Comparison of ENCODE assay signal across 8 cellular contexts in genomic region chr5:127564002-127564769, GRCh38. TPM values are rescaled to one million over a fixed set of nuclear protein-coding genes. Genes with fewer than 3 reads are reported as not detected.
DNase-seq lines count a peak whose midpoint lies in the region; ATAC-seq and TF ChIP-seq lines count a peak whose summit lies in the region.

No MANE protein-coding gene starts in this region.

- H3K4me3 ChIP-seq in CD8-positive, alpha-beta memory T cell (ENCODE audit: low read length) = no peak overlapping the region
- no peak overlapping the region for H3K4me3 ChIP-seq in esophagus squamous epithelium

- no peaks in the 10 kb centered on the region for H3K36me3 Mint-ChIP-seq in CD8-positive, alpha-beta memory T cell
- no peaks in the 10 kb centered on the region for H3K36me3 Mint-ChIP-seq in activated CD4-positive, alpha-beta T cell treated with anti-CD3 and anti-CD28 coated beads for 36 hours (ENCODE audit: low read depth)
- peaks cover 4% of the 10 kb centered on the region for H3K36me3 Mint-ChIP-seq in nephron progenitor cell (ENCODE audit: low read depth)

- POLR2A ChIA-PET in CD8-positive, alpha-beta memory T cell (lab: Charles Lee) = interaction anchor here (0.6 kb wide), 1 partner anchor 518 kb away, joined by 4 read pairs; no protein-coding TSS in a partner anchor
- POLR2A ChIA-PET in activated CD4-positive, alpha-beta T cell treated with anti-CD3 and anti-CD28 coated beads for 36 hours (lab: Charles Lee) = no interaction called here

- intact Hi-C loops in activated CD4-positive, alpha-beta T cell treated with anti-CD3 and anti-CD28 coated beads for 36 hours (cut with DNase I, micrococcal nuclease) = loop anchor here (1.0 to 10.0 kb wide), 6 partner anchors 191 to 1281 kb away; no protein-coding TSS in a partner anchor
- intact Hi-C loops in esophagus squamous epithelium (cut with DNase I) = loop anchor here (5.0 kb wide), 1 partner anchor 638 kb away; no protein-coding TSS in a partner anchor

- WGBS in esophagus squamous epithelium, 2 donors = 50% methylated on average over 2 of the region's 2 CpGs

- ATAC-seq in GM18909 (IDR thresholded peaks at IDR 0.05; ENCODE audit: poor library complexity, unreplicated experiment) = peak; percentile 39
- ATAC-seq in HG03135 (IDR thresholded peaks at IDR 0.05; ENCODE audit: unreplicated experiment) = peak; percentile 36
- ATAC-seq in activated CD4-positive, alpha-beta T cell treated with anti-CD3 and anti-CD28 coated beads for 36 hours = peak; percentile 82

- no peaks in the 10 kb centered on the region for H3K27me3 ChIP-seq in CD8-positive, alpha-beta memory T cell (ENCODE audit: insufficient read depth, low read length, poor library complexity, severe bottlenecking)
- H3K27me3 ChIP-seq in esophagus squamous epithelium = peaks cover 0 to 2% (median 0%) of the 10 kb centered on the region in 4 donors

- peaks cover 7 to 17% (median 14%) of the 10 kb centered on the region in 3 donors for H3K4me1 Mint-ChIP-seq in CD8-positive, alpha-beta memory T cell
- peaks cover 8% of the 10 kb centered on the region for H3K4me1 Mint-ChIP-seq in activated CD4-positive, alpha-beta T cell treated with anti-CD3 and anti-CD28 coated beads for 36 hours
- H3K4me1 Mint-ChIP-seq in nephron progenitor cell = peaks cover 5% of the 10 kb centered on the region

- no peaks in the 10 kb centered on the region for H3K9me3 Mint-ChIP-seq in CD8-positive, alpha-beta memory T cell
- no peaks in the 10 kb centered on the region for H3K9me3 Mint-ChIP-seq in activated CD4-positive, alpha-beta T cell treated with anti-CD3 and anti-CD28 coated beads for 36 hours (ENCODE audit: low read depth)
- H3K9me3 Mint-ChIP-seq in nephron progenitor cell = peaks cover 8% of the 10 kb centered on the region

- no peak overlapping the region for H3K4me3 Mint-ChIP-seq in CD8-positive, alpha-beta memory T cell
- H3K4me3 Mint-ChIP-seq in activated CD4-positive, alpha-beta T cell treated with anti-CD3 and anti-CD28 coated beads for 36 hours = no peak overlapping the region
- H3K4me3 Mint-ChIP-seq in nephron progenitor cell = no peak overlapping the region

- TF ChIP-seq POLR2A in esophagus squamous epithelium (IDR thresholded peaks at IDR 0.05) = no peak

- no peaks in the 10 kb centered on the region for H3K4me1 ChIP-seq in CD8-positive, alpha-beta memory T cell (ENCODE audit: insufficient read depth, low read length)
- peaks cover 0 to 16% (median 0%) of the 10 kb centered on the region in 3 donors for H3K4me1 ChIP-seq in esophagus squamous epithelium

- no peaks in the 10 kb centered on the region for H3K9me3 ChIP-seq in CD8-positive, alpha-beta memory T cell (ENCODE audit: low read length)
- no peaks in the 10 kb centered on the region for H3K9me3 ChIP-seq in esophagus squamous epithelium

- H3K27me3 Mint-ChIP-seq in CD8-positive, alpha-beta memory T cell = peaks cover 3 to 13% of the 10 kb centered on the region in 2 donors
- H3K27me3 Mint-ChIP-seq in activated CD4-positive, alpha-beta T cell treated with anti-CD3 and anti-CD28 coated beads for 36 hours = peaks cover 19% of the 10 kb centered on the region
- no peaks in the 10 kb centered on the region for H3K27me3 Mint-ChIP-seq in nephron progenitor cell (ENCODE audit: low read depth, poor library complexity)

- DNase-seq in CD8-positive, alpha-beta memory T cell = peak; percentile 11 to 54 (median 43)
- peak; percentile 33 for DNase-seq in NCI-H345 treated with DMSO at 0.1 percent for 48 hours (lab: John Stamatoyannopoulos, UW; ENCODE audit: unreplicated experiment)
- peak; percentile 73 for DNase-seq in activated CD4-positive, alpha-beta T cell treated with anti-CD3 and anti-CD28 coated beads for 36 hours
- DNase-seq in esophagus squamous epithelium (lab: John Stamatoyannopoulos, UW) = no peak
- peak; percentile 52 for DNase-seq in nephron progenitor cell
- DNase-seq in ureter (ENCODE audit: low spot score) = peak; percentile 51

- peak overlapping the region in 1 of 8 donors; percentile 21 for H3K27ac Mint-ChIP-seq in CD8-positive, alpha-beta memory T cell
- H3K27ac Mint-ChIP-seq in activated CD4-positive, alpha-beta T cell treated with anti-CD3 and anti-CD28 coated beads for 36 hours = no peak overlapping the region
- no peak overlapping the region for H3K27ac Mint-ChIP-seq in nephron progenitor cell

- H3K27ac ChIP-seq in CD8-positive, alpha-beta memory T cell (ENCODE audit: low read depth, low read length) = no peak overlapping the region
- no peak overlapping the region for H3K27ac ChIP-seq in esophagus squamous epithelium

- TF ChIP-seq CTCF in esophagus squamous epithelium (IDR thresholded peaks at IDR 0.05) (peak; percentile 34 to 78 (median 61)), nephron progenitor cell (IDR thresholded peaks at IDR 0.05) (peak; percentile 72)

- no peaks in the 10 kb centered on the region for H3K36me3 ChIP-seq in CD8-positive, alpha-beta memory T cell (ENCODE audit: insufficient read depth, low read length)
- H3K36me3 ChIP-seq in esophagus squamous epithelium = no peaks in the 10 kb centered on the region

- CTCF ChIA-PET in CD8-positive, alpha-beta memory T cell (lab: Charles Lee) = interaction anchor here (0.8 to 2.3 kb wide), 14 partner anchors 10 to 1112 kb away, joined by 3 to 14 read pairs (median 4); no protein-coding TSS in a partner anchor
- CTCF ChIA-PET in activated CD4-positive, alpha-beta T cell treated with anti-CD3 and anti-CD28 coated beads for 36 hours (lab: Charles Lee) = interaction anchor here (0.7 to 2.3 kb wide), 19 partner anchors 9 to 934 kb away, joined by 3 to 11 read pairs (median 4); no protein-coding TSS in a partner anchor

RNA-seq across cellular contexts. Expression of gene PRRC1, which starts 46.7 kb away (rescaled TPM):
- 10 to 100 TPM; 32.4 to 37.5 TPM for total RNA-seq in CD8-positive, alpha-beta memory T cell
- 34.6 TPM for polyA plus RNA-seq in CD8-positive, alpha-beta memory T cell
- total RNA-seq in activated CD4-positive, alpha-beta T cell treated with anti-CD3 and anti-CD28 coated beads for 36 hours = 10 to 100 TPM; 35.8 to 47.1 TPM
- total RNA-seq in esophagus squamous epithelium (10 to 100 TPM; 22.8 to 43.7 (median 34.0) TPM), ureter (68.2 TPM)
